Comparison of ENCODE assay signal across 30 cellular contexts in the genomic region with DNA sequence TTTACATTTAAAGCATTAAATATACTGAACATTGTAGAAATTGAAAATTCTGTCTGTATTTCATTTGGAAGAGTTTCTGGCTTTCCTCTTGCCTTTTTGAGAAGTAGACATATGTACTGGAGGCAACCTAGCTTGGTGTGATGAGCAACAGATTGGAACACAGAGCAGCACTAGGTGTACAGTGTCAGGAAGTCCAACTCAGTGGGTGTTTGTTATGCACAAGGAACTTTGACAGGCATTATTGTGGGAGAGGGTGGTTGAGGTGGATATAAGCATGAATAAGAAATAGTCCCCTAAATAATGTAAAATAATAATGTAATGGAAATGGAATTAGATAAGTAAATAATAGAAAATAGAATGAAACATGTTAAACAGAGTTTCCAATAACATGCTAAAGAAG.
"Had no signal": no experiment of that assay in that cellular context is flagged by ENCODE, and none has a peak within 500 bp of the region (broad histone marks: within the 10 kb centered on the region; RNA-seq: fewer than 3 reads in every experiment).

No MANE protein-coding gene starts in this region.

- FAIRE-seq: islet of Langerhans, kidney, pancreas had no signal

- H3K27ac ChIP-seq: left lung, lower lobe of right lung, pancreas, prostate gland, skin epidermis, stomach, testis, thyroid gland, transverse colon, upper lobe of left lung, uterus had no signal

- DNase-seq: hypothalamus; immature natural killer cell; kidney; left colon; left lung; lower lobe of right lung; mammary epithelial cell; mesenchymal stem cell; naive thymus-derived CD8-positive, alpha-beta T cell; nucleus accumbens; pancreas; posterior cingulate gyrus; retina; right cardiac atrium; stimulated activated CD4-positive, alpha-beta T cell treated with anti-CD3 and anti-CD28 coated beads, Interleukin-12 subunit alpha, Interleukin-12 subunit beta, amount 100 ng/mL, for 4 hours; stimulated activated CD4-positive, alpha-beta T cell treated with anti-CD3 and anti-CD28 coated beads, Interleukin-15, amount 100 ng/mL, for 24 hours; stimulated activated CD4-positive, alpha-beta T cell treated with anti-CD3 and anti-CD28 coated beads, Interleukin-2, amount 100 ng/mL, for 24 hours; stimulated activated CD4-positive, alpha-beta T cell treated with anti-CD3 and anti-CD28 coated beads, Interleukin-4, amount 100 ng/mL, for 1 hour; stimulated activated naive B cell treated with anti-CD40 and anti-IgM and Interleukin-4, amounts not matched to agents 10 μg/mL and 1 μg/mL and 100 μg/mL, for 72 hours; stimulated activated naive CD8-positive, alpha-beta T cell treated with anti-CD3 and anti-CD28 coated beads, Interleukin-15, Interleukin-2, amounts not matched to agents 100 U/mL and 50 U/mL, for 24 hours; stomach; testis; thyroid gland; transverse colon; upper lobe of left lung; uterus had no signal

- ATAC-seq: left colon; left lung; lower lobe of right lung; naive thymus-derived CD8-positive, alpha-beta T cell; pancreas; right cardiac atrium; sciatic nerve; stimulated activated naive B cell treated with anti-CD40 and anti-IgM and Interleukin-4, amounts not matched to agents 10 μg/mL and 1 μg/mL and 100 μg/mL, for 72 hours; stimulated activated naive CD8-positive, alpha-beta T cell treated with anti-CD3 and anti-CD28 coated beads, Interleukin-15, Interleukin-2, amounts not matched to agents 100 U/mL and 50 U/mL, for 24 hours had no signal
